13 cellular contexts compared by ENCODE assay signal in genomic region chr5:16671208-16671607, GRCh38. TPM values are rescaled to one million over a fixed set of nuclear protein-coding genes. Genes with fewer than 3 reads are reported as not detected.
DNase-seq lines count a peak whose midpoint lies in the region; TF ChIP-seq lines count a peak whose summit lies in the region.
"Had no signal": no experiment of that assay in that cellular context is flagged by ENCODE, and none has a peak within 500 bp of the region (broad histone marks: within the 10 kb centered on the region; RNA-seq: fewer than 3 reads in every experiment).

No MANE protein-coding gene starts in this region.

- H3K9me3 ChIP-seq in parathyroid adenoma (ENCODE audit: control insufficient read depth, low read length) = no peaks in the 10 kb centered on the region

- CTCF ChIA-PET in Calu3 (lab: Charles Lee) = no interaction called here
- CTCF ChIA-PET in GM10248 (lab: Yijun Ruan, JAX) = interaction anchor here (1.7 kb wide), 1 partner anchor 14 kb away, joined by 3 read pairs; no protein-coding TSS in a partner anchor

- DNase-seq in Calu3 (no peak), LNCaP clone FGC (ENCODE audit: low read depth) (peak; percentile 58), endothelial cell (ENCODE audit: low spot score) (no peak), GM10248 (ENCODE audit: extremely low spot score) (no peak), GOT3 (lab: John Stamatoyannopoulos, UW) (no peak)
- no peak for DNase-seq in stimulated activated CD8-positive, alpha-beta memory T cell treated with anti-CD3 and anti-CD28 coated beads, Interleukin-4, amount 100 ng/mL, for 48 hours
- DNase-seq: C1 segment of cervical spinal cord; CD4-positive, alpha-beta T cell; DND-41; GDM1; IMR-90 had no signal

- H3K4me2 ChIP-seq in parathyroid adenoma (ENCODE audit: low read length) = peak overlapping the region; percentile 14

- H3K36me3 Mint-ChIP-seq in Calu3 (ENCODE audit: insufficient read depth, unreplicated experiment) (peaks cover 76% of the 10 kb centered on the region), endothelial cell (ENCODE audit: low read depth, unreplicated experiment) (peaks cover 63% of the 10 kb centered on the region)

- H3K27me3 Mint-ChIP-seq in Calu3 (ENCODE audit: unreplicated experiment) (no peaks in the 10 kb centered on the region), endothelial cell (ENCODE audit: unreplicated experiment) (peaks cover 14% of the 10 kb centered on the region)
- H3K27me3 Mint-ChIP-seq: B cell; CD4-positive, alpha-beta T cell had no signal

- no peaks in the 10 kb centered on the region for H3K27me3 ChIP-seq in parathyroid adenoma (ENCODE audit: control insufficient read depth, insufficient read depth, low read length)

- intact Hi-C loops in Calu3 (cut with micrococcal nuclease; ENCODE audit: unreplicated experiment) = no loop called here

- TF ChIP-seq CTCF in Calu3 (IDR thresholded peaks at IDR 0.05; ENCODE audit: unreplicated experiment) (no peak), LNCaP clone FGC (IDR thresholded peaks at IDR 0.05; ENCODE audit: control insufficient read depth, extremely low read depth, insufficient read depth) (no peak), endothelial cell (IDR thresholded peaks at IDR 0.05; ENCODE audit: unreplicated experiment) (no peak), parathyroid adenoma (IDR thresholded peaks at IDR 0.05) (no peak), GM10248 (IDR thresholded peaks at IDR 0.05; ENCODE audit: control extremely low read depth, extremely low read depth, low read depth, missing control alignments) (no peak)

- peak overlapping the region; percentile 86 for H3K27ac Mint-ChIP-seq in Calu3 (ENCODE audit: unreplicated experiment)
- no peak overlapping the region for H3K27ac Mint-ChIP-seq in endothelial cell (ENCODE audit: unreplicated experiment)
- H3K27ac Mint-ChIP-seq: B cell; CD4-positive, alpha-beta T cell had no signal

- no peak overlapping the region for H3K4me3 ChIP-seq in LNCaP clone FGC (ENCODE audit: low read depth, low read length)
- H3K4me3 ChIP-seq in parathyroid adenoma (ENCODE audit: low read depth, low read length) = no peak overlapping the region

- no peak overlapping the region for H3K9ac ChIP-seq in parathyroid adenoma

- peak overlapping the region; percentile 91 for H3K27ac ChIP-seq in parathyroid adenoma

- no peak overlapping the region for H3K4me3 Mint-ChIP-seq in Calu3 (ENCODE audit: low read depth, unreplicated experiment)
- H3K4me3 Mint-ChIP-seq in endothelial cell (ENCODE audit: unreplicated experiment) = peak overlapping the region; percentile 2
- H3K4me3 Mint-ChIP-seq: B cell; CD4-positive, alpha-beta T cell had no signal

- no peaks in the 10 kb centered on the region for H3K36me3 ChIP-seq in parathyroid adenoma (ENCODE audit: control insufficient read depth, insufficient read depth, low read length)

- TSS peak; percentile 20 for BruUV-seq in Calu3 (replicated peaks; lab: Mats Ljungman, UMichigan)

- H3K9me3 Mint-ChIP-seq in Calu3 (ENCODE audit: low read depth, unreplicated experiment) (no peaks in the 10 kb centered on the region), endothelial cell (ENCODE audit: unreplicated experiment) (no peaks in the 10 kb centered on the region)
- H3K9me3 Mint-ChIP-seq: CD4-positive, alpha-beta T cell had no signal

- peaks cover 52% of the 10 kb centered on the region for H3K4me1 ChIP-seq in parathyroid adenoma

- H3K4me1 Mint-ChIP-seq in Calu3 (ENCODE audit: low read depth, unreplicated experiment) (no peaks in the 10 kb centered on the region), endothelial cell (ENCODE audit: unreplicated experiment) (no peaks in the 10 kb centered on the region)
- H3K4me1 Mint-ChIP-seq: B cell had no signal

- no peaks in the 10 kb centered on the region for H3K79me2 ChIP-seq in parathyroid adenoma

- H2AFZ ChIP-seq in parathyroid adenoma = peak overlapping the region; percentile 51

- POLR2A ChIA-PET in GM10248 (lab: Yijun Ruan, JAX) = no interaction called here

RNA-seq across cellular contexts. Expression of gene RETREG1, which starts 54.4 kb away (rescaled TPM):
- total RNA-seq in Calu3 (2022) (12.0 and 15.4 TPM in 2 replicates), endothelial cell (ENCODE audit: unreplicated experiment) (15.8 TPM)
- total RNA-seq: IMR-90 had no signal
